ENCODE assay signal across 8 cellular contexts in the genomic region with DNA sequence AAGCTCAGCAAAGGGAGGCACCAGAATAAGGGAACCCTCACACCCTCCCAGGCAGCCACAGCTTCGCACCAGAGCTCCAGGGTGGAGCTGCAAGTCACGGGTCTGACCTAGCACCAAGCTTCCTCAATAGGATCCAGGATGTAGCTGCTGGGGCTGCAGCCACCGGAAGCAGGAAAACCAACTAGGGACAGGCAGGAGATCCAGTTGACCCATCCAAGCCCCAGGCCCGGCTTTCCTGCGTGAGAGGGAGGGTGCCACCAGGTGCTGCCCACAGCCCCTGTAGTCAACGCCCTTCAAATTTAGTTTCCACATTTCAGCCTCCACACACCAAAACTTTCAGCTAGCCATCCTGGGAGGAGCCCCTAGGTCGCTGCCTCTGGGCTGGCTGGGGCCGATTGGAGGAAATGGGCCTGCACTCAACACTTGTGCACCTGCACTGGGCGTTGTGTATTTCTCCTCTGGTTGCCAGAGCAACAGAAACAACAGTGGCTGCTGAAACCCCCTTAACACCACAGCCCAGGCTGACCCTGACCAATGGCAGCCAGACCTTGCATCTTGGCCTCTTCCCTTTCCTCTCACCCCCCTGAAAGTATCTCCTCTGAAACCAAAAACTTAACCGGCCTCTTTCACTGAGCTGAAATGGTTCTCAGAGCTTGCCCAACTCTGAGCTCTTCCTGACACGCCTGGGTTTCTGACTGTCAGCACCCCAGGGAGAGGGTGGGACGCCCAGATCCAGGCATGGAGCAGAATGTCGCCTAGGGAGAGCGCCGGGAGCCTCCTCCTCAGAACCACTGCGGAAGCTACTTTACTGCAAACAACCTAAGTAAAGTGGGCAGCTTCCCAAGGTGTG.
A peak's percentile ranks its signal among the peaks of the same experiment; 100 is the strongest.
DNase-seq lines count a peak whose midpoint lies in the region; ATAC-seq, FAIRE-seq and TF ChIP-seq lines count a peak whose summit lies in the region.

No MANE protein-coding gene starts in this region.

- H3K27me3 ChIP-seq in thyroid gland (no peaks in the 10 kb centered on the region), small intestine (ENCODE audit: control insufficient read depth in 2 of 2, insufficient read depth in 2 of 2, low read length in 2 of 2) (no peaks in the 10 kb centered on the region)

- no peak for TF ChIP-seq CTCF in thyroid gland (IDR thresholded peaks at IDR 0.05)

- peak; percentile 99 for ATAC-seq in GM19438 (IDR thresholded peaks at IDR 0.05; ENCODE audit: low read depth, unreplicated experiment)
- peak; percentile 99 for ATAC-seq in HG03439 (IDR thresholded peaks at IDR 0.05; ENCODE audit: unreplicated experiment)

- DNase-seq in COLO668 (lab: John Stamatoyannopoulos, UW; ENCODE audit: unreplicated experiment) (peak; percentile 0), iPS-NIHi11 (ENCODE audit: low spot score) (peak; percentile 24), thyroid gland (peak; percentile 9 to 20), kidney tubule cell (ENCODE audit: low spot score) (no peak), small intestine (no peak)
- peak; percentile 62 for DNase-seq in activated CD8-positive, alpha-beta memory T cell treated with anti-CD3 and anti-CD28 coated beads for 24 hours

- H3K27ac ChIP-seq in thyroid gland: no peak overlapping the region
- peak overlapping the region in 1 of 2 donors; percentile 85 for H3K27ac ChIP-seq in small intestine (ENCODE audit: low read depth in 1 of 2, low read length in 1 of 2)

- FAIRE-seq in small intestine (lab: Jason Lieb, UNC): no peak

- no peaks in the 10 kb centered on the region for H3K36me3 ChIP-seq in thyroid gland
- no peaks in the 10 kb centered on the region for H3K36me3 ChIP-seq in small intestine (ENCODE audit: control insufficient read depth in 2 of 2, insufficient read depth in 2 of 2, low read length in 2 of 2)

- no peak for TF ChIP-seq POLR2A in thyroid gland (IDR thresholded peaks at IDR 0.05)

- H3K4me1 ChIP-seq in thyroid gland: peaks cover 15 to 19% of the 10 kb centered on the region in 2 donors
- H3K4me1 ChIP-seq in small intestine (ENCODE audit: control insufficient read depth in 2 of 2, insufficient read depth in 1 of 2, low read depth in 1 of 2, low read length in 1 of 2): no peaks in the 10 kb centered on the region

- no peaks in the 10 kb centered on the region for H3K9me3 ChIP-seq in thyroid gland
- no peaks in the 10 kb centered on the region for H3K9me3 ChIP-seq in small intestine (ENCODE audit: control insufficient read depth, low read depth)

- H3K4me3 ChIP-seq in thyroid gland (replicated peaks in 1 of 3): no peak overlapping the region
- H3K4me3 ChIP-seq in small intestine (ENCODE audit: low read depth in 1 of 2, low read length in 2 of 2): no peak overlapping the region

- 66 to 81% methylated on average over 11 to 14 of the region's 16 CpGs for WGBS in thyroid gland, 2 donors
- 55 to 67% (median 61%) methylated on average over 16 of the region's 16 CpGs for WGBS in small intestine, 3 donors

- intact Hi-C loops in thyroid gland (cut with DNase I): no loop called here

Comparison
In these comparisons a context has a peak if more than half of its experiments do, and no peak if none do; other contexts are left out.
1. DNase-seq: peak in COLO668 (single experiment), activated CD8-positive, alpha-beta memory T cell treated with anti-CD3 and anti-CD28 coated beads for 24 hours (single experiment), iPS-NIHi11 (single experiment) and thyroid gland (2 of 2); none in kidney tubule cell (single experiment) and small intestine (single experiment).